ENCODE assay signal across 19 cellular contexts in the genomic region with DNA sequence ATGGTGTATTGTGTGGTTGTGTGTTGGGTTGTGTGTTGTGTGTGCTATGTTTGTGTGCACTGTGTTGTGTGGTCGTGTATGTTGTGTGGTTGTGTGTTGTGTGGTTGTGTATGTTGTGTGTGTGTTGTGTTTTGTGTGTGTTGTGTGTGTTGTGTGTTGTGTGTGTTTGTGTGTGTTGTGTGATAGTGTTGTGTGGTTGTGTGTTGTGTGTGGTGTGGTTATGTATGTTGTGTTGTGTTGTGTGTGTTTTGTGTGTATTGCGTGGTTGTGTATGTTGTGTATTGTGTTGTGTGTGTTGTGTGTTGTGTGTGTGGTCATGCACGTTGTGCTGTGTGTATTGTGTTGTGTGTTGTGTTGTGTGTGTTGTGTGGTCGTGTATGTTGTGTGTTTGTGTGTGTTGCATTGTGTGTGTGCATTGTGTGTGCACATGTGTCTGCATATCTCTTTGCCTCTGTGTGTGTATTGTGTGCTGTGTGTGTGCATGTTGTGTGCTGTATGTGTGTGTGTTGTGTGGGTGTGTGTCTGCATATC. TPM values are rescaled to one million over a fixed set of nuclear protein-coding genes. Genes with fewer than 3 reads are reported as not detected.
A peak's percentile ranks its signal among the peaks of the same experiment; 100 is the strongest.
DNase-seq lines count a peak whose midpoint lies in the region; ATAC-seq and TF ChIP-seq lines count a peak whose summit lies in the region.
"Had no signal": no experiment of that assay in that cellular context is flagged by ENCODE, and none has a peak within 500 bp of the region (broad histone marks: within the 10 kb centered on the region; RNA-seq: fewer than 3 reads in every experiment).

No MANE protein-coding gene starts in this region.

- no peaks in the 10 kb centered on the region for H3K4me1 ChIP-seq in fibroblast of lung (ENCODE audit: control insufficient read depth, extremely low read depth, insufficient read depth, low read length)
- H3K4me1 ChIP-seq: ascending aorta had no signal

- peak overlapping the region; percentile 15 for H3K27ac Mint-ChIP-seq in activated naive CD4-positive, alpha-beta T cell treated with anti-CD3 and anti-CD28 coated beads, Interleukin-2, amount 50 U/mL, for 24 hours
- peak overlapping the region; percentile 44 for H3K27ac Mint-ChIP-seq in stimulated activated effector memory CD8-positive, alpha-beta T cell treated with anti-CD3 and anti-CD28 coated beads, Interleukin-12 subunit alpha, Interleukin-12 subunit beta, amount 100 ng/mL, for 72 hours
- H3K27ac Mint-ChIP-seq: activated T-helper 2 cell treated with anti-CD3 and anti-CD28 coated beads, Interferon-gamma antibody, Interleukin-2, Interleukin-4, amounts not matched to agents 10 μg/mL and 5 μg/mL and 100 μg/mL, durations not matched to agents 14 hours and 24 hours and 36 hours had no signal

- H3K4me3 Mint-ChIP-seq in activated naive CD4-positive, alpha-beta T cell treated with anti-CD3 and anti-CD28 coated beads, Interleukin-2, amount 50 U/mL, for 24 hours = no peak overlapping the region
- no peak overlapping the region for H3K4me3 Mint-ChIP-seq in stimulated activated effector memory CD8-positive, alpha-beta T cell treated with anti-CD3 and anti-CD28 coated beads, Interleukin-12 subunit alpha, Interleukin-12 subunit beta, amount 100 ng/mL, for 72 hours

- no peaks in the 10 kb centered on the region for H3K9me3 Mint-ChIP-seq in activated naive CD4-positive, alpha-beta T cell treated with anti-CD3 and anti-CD28 coated beads, Interleukin-2, amount 50 U/mL, for 24 hours
- H3K9me3 Mint-ChIP-seq in stimulated activated effector memory CD8-positive, alpha-beta T cell treated with anti-CD3 and anti-CD28 coated beads, Interleukin-12 subunit alpha, Interleukin-12 subunit beta, amount 100 ng/mL, for 72 hours = no peaks in the 10 kb centered on the region
- H3K9me3 Mint-ChIP-seq: activated T-helper 2 cell treated with anti-CD3 and anti-CD28 coated beads, Interferon-gamma antibody, Interleukin-2, Interleukin-4, amounts not matched to agents 10 μg/mL and 5 μg/mL and 100 μg/mL, durations not matched to agents 14 hours and 24 hours and 36 hours had no signal

- no peaks in the 10 kb centered on the region for H4K20me1 ChIP-seq in fibroblast of lung (ENCODE audit: control insufficient read depth, extremely low read depth, insufficient read depth, low read length)

- no peak overlapping the region for H3K9ac ChIP-seq in fibroblast of lung (ENCODE audit: insufficient read depth, low read length)

- TF ChIP-seq CTCF in fibroblast of lung (conservative IDR thresholded peaks at IDR 0.05 in 1 of 2, IDR thresholded peaks at IDR 0.05 in 1 of 2; ENCODE audit: low read depth in 1 of 2, low read length in 2 of 2) = no peak

- no peak overlapping the region for H3K27ac ChIP-seq in fibroblast of lung (ENCODE audit: insufficient read depth, low read length)
- H3K27ac ChIP-seq: ascending aorta, coronary artery, heart right ventricle had no signal

- no peaks in the 10 kb centered on the region for H3K9me3 ChIP-seq in fibroblast of lung (ENCODE audit: control insufficient read depth, insufficient read depth, low read depth, low read length)
- H3K9me3 ChIP-seq: ascending aorta, heart right ventricle had no signal

- H3K4me2 ChIP-seq in fibroblast of lung (ENCODE audit: extremely low read depth, insufficient read depth, low read length) = no peak overlapping the region

- no peaks in the 10 kb centered on the region for H3K27me3 Mint-ChIP-seq in activated naive CD4-positive, alpha-beta T cell treated with anti-CD3 and anti-CD28 coated beads, Interleukin-2, amount 50 U/mL, for 24 hours

- no peaks in the 10 kb centered on the region for H3K36me3 ChIP-seq in fibroblast of lung (ENCODE audit: control insufficient read depth, insufficient read depth, low read length)
- H3K36me3 ChIP-seq: ascending aorta had no signal

- peaks cover 4% of the 10 kb centered on the region for H3K4me1 Mint-ChIP-seq in activated naive CD4-positive, alpha-beta T cell treated with anti-CD3 and anti-CD28 coated beads, Interleukin-2, amount 50 U/mL, for 24 hours
- peaks cover 39% of the 10 kb centered on the region for H3K4me1 Mint-ChIP-seq in stimulated activated effector memory CD8-positive, alpha-beta T cell treated with anti-CD3 and anti-CD28 coated beads, Interleukin-12 subunit alpha, Interleukin-12 subunit beta, amount 100 ng/mL, for 72 hours

- no peak overlapping the region for H3K4me3 ChIP-seq in fibroblast of lung (replicated peaks in 1 of 4; ENCODE audit: control extremely low read depth in 1 of 4, insufficient read depth in 1 of 4, low read depth in 3 of 4, low read length in 4 of 4)
- H3K4me3 ChIP-seq: ascending aorta, coronary artery, heart right ventricle had no signal

- ATAC-seq in stimulated activated effector memory CD8-positive, alpha-beta T cell treated with anti-CD3 and anti-CD28 coated beads, Interleukin-12 subunit alpha, Interleukin-12 subunit beta, amount 100 ng/mL, for 72 hours = no peak
- ATAC-seq in GM21825 (IDR thresholded peaks at IDR 0.05; ENCODE audit: unreplicated experiment) = no peak
- ATAC-seq: heart right ventricle had no signal

- H3K79me2 ChIP-seq in fibroblast of lung (ENCODE audit: control insufficient read depth, insufficient read depth, low read length) = no peaks in the 10 kb centered on the region

- no peaks in the 10 kb centered on the region for H3K27me3 ChIP-seq in fibroblast of lung (ENCODE audit: control insufficient read depth, insufficient read depth, low read length)
- H3K27me3 ChIP-seq: ascending aorta had no signal

- no peak for DNase-seq in activated naive CD4-positive, alpha-beta T cell treated with Interleukin-2 at 50 U/mL for 16 hours
- DNase-seq in LHCN-M2 (ENCODE audit: low read depth) (peak; percentile 8), fibroblast of lung (ENCODE audit: low read depth in 2 of 2) (peak; percentile 12 to 20), glomerular visceral epithelial cell (ENCODE audit: extremely low spot score) (no peak)
- no peak for DNase-seq in stimulated activated effector memory CD8-positive, alpha-beta T cell treated with anti-CD3 and anti-CD28 coated beads, Interleukin-12 subunit alpha, Interleukin-12 subunit beta, amount 100 ng/mL, for 72 hours (ENCODE audit: low spot score in 2 of 2)
- no peak for DNase-seq in activated T-cell treated with anti-CD3 and anti-CD28 coated beads, Interleukin-2, amount 50 U/mL, for 1 hour
- DNase-seq: activated CD4-positive, alpha-beta T cell treated with anti-CD3 and anti-CD28 coated beads, Interleukin-2, amount 50 U/mL, for 4 hours; GF-D8; heart right ventricle; NCI-H187 treated with DMSO at 0.1 percent for 48 hours; NCI-H446 treated with DMSO at 0.1 percent for 48 hours; SIG-M5; small intestine; T-helper 9 cell had no signal

- H3K36me3 Mint-ChIP-seq in activated naive CD4-positive, alpha-beta T cell treated with anti-CD3 and anti-CD28 coated beads, Interleukin-2, amount 50 U/mL, for 24 hours = no peaks in the 10 kb centered on the region
- H3K36me3 Mint-ChIP-seq in stimulated activated effector memory CD8-positive, alpha-beta T cell treated with anti-CD3 and anti-CD28 coated beads, Interleukin-12 subunit alpha, Interleukin-12 subunit beta, amount 100 ng/mL, for 72 hours = peaks cover 6% of the 10 kb centered on the region

- H2AFZ ChIP-seq in fibroblast of lung (ENCODE audit: low read length) = no peak overlapping the region

RNA-seq across cellular contexts. Expression of a gene that starts 2.9 kb away (rescaled TPM):
- total RNA-seq in LHCN-M2 (2014; rRNA removed) (0.71 and 1.1 TPM in 2 replicates), fibroblast of lung (1.2 and 27.0 TPM in 2 replicates)
- 7.1 TPM for polyA plus RNA-seq in LHCN-M2 (2012)
- polyA plus RNA-seq in fibroblast of lung = 1.2 and 2.5 TPM in 2 replicates
- 2.6 and 2.8 TPM in 2 replicates for polyA plus RNA-seq in fibroblast of lung (2012)
- 15.2 and 19.5 TPM in 2 replicates for polyA minus RNA-seq in fibroblast of lung (ENCODE audit: low replicate concordance)

RNA-seq across cellular contexts. Expression of a gene that starts 19.9 kb away (rescaled TPM):
- total RNA-seq in LHCN-M2 (2014; rRNA removed) (47.6 and 55.9 TPM in 2 replicates), fibroblast of lung (33.9 and 57.0 TPM in 2 replicates)
- 43.4 TPM for polyA plus RNA-seq in LHCN-M2 (2012)
- 28.4 and 37.2 TPM in 2 replicates for polyA plus RNA-seq in fibroblast of lung
- 31.1 and 38.2 TPM in 2 replicates for polyA plus RNA-seq in fibroblast of lung (2012)
- 40.9 and 233 TPM in 2 replicates for polyA minus RNA-seq in fibroblast of lung (ENCODE audit: low replicate concordance)

RNA-seq across cellular contexts. Expression of a gene that starts 22.0 kb away (rescaled TPM):
- total RNA-seq in LHCN-M2 (2014; rRNA removed) = 45.6 and 49.1 TPM in 2 replicates
- polyA plus RNA-seq in LHCN-M2 (2012) = 45.8 TPM
- 35.3 and 37.5 TPM in 2 replicates for total RNA-seq in fibroblast of lung
- 32.3 and 33.5 TPM in 2 replicates for polyA plus RNA-seq in fibroblast of lung
- 46.4 and 47.2 TPM in 2 replicates for polyA plus RNA-seq in fibroblast of lung (2012)
- 12.4 and 13.6 TPM in 2 replicates for polyA minus RNA-seq in fibroblast of lung (ENCODE audit: low replicate concordance)

RNA-seq across cellular contexts. Expression of a gene that starts 47.5 kb away (rescaled TPM):
- total RNA-seq in LHCN-M2 (2014; rRNA removed) (not detected in 2 replicates), fibroblast of lung (under 0.01 TPM in 1 of 2 replicates, not detected in the other)
- not detected for polyA plus RNA-seq in LHCN-M2 (2012)
- polyA plus RNA-seq in fibroblast of lung = not detected in 2 replicates
- not detected in 2 replicates for polyA plus RNA-seq in fibroblast of lung (2012)
- polyA minus RNA-seq in fibroblast of lung (ENCODE audit: low replicate concordance) = not detected in 2 replicates

RNA-seq across cellular contexts. Expression of a gene that starts 49.7 kb away (rescaled TPM):
- total RNA-seq in LHCN-M2 (2014; rRNA removed) = not detected in 2 replicates
- 0.40 TPM for polyA plus RNA-seq in LHCN-M2 (2012)
- not detected in 2 replicates for total RNA-seq in fibroblast of lung
- polyA plus RNA-seq in fibroblast of lung = not detected in 2 replicates
- polyA plus RNA-seq in fibroblast of lung (2012) = 0.21 and 0.29 TPM in 2 replicates
- not detected in 2 replicates for polyA minus RNA-seq in fibroblast of lung (ENCODE audit: low replicate concordance)
- total RNA-seq: ascending aorta had no signal

Comparison
In these comparisons a context has a peak if more than half of its experiments do, and no peak if none do; other contexts are left out.
1. DNase-seq: peak in LHCN-M2 (single experiment) and fibroblast of lung (2 of 2); none in activated naive CD4-positive, alpha-beta T cell treated with Interleukin-2 at 50 U/mL for 16 hours (single experiment), stimulated activated effector memory CD8-positive, alpha-beta T cell treated with anti-CD3 and anti-CD28 coated beads, Interleukin-12 subunit alpha, Interleukin-12 subunit beta, amount 100 ng/mL, for 72 hours (0 of 2), activated T-cell treated with anti-CD3 and anti-CD28 coated beads, Interleukin-2, amount 50 U/mL, for 1 hour (single experiment) and glomerular visceral epithelial cell (single experiment).